ENCODE assay signal across 11 cellular contexts in the genomic region with DNA sequence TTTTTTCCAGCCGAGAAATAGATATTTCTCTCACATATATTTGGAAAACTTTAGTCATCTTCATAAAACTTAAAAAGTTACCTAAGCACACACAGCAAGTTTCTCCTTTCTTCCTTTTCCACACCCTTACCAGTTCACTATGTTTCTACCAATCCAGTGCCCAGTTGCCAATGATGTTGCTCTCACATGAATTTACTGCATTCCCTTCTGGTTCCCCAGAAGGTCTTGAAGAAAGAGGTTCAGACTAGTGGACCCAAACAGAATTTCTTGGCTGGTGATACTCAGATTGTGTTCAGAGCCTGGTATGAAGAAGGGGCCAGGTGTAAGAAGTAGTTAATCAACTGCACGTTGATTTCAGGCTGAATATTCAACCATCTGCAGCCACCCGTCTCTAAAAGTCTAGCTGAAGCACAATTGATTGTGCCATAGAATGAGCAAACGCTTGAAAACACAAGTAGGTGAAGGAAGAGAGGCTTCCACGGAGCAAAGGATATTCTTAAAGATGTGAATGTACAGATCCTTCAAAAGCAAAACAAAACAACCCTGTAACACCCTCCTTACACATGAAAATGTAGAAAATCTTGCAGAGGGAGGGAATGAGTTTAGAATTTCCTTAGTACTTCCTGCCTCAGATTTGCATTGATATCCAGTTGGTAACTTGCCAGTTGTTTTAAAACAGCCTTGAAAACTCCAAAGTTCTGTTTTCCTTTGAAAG. TPM values are rescaled to one million over a fixed set of nuclear protein-coding genes. Genes with fewer than 3 reads are reported as not detected.
DNase-seq lines count a peak whose midpoint lies in the region; ATAC-seq and TF ChIP-seq lines count a peak whose summit lies in the region.
"Had no signal": no experiment of that assay in that cellular context is flagged by ENCODE, and none has a peak within 500 bp of the region (broad histone marks: within the 10 kb centered on the region; RNA-seq: fewer than 3 reads in every experiment).

No MANE protein-coding gene starts in this region.

- H3K4ac ChIP-seq in mesendoderm (ENCODE audit: low read depth, low read length) = no peak overlapping the region

- H3K4me2 ChIP-seq in mesendoderm (ENCODE audit: low read length) = no peak overlapping the region

- H2AK5ac ChIP-seq in mesendoderm (ENCODE audit: low read length) = no peak overlapping the region

- DNase-seq in right atrium auricular region (ENCODE audit: low spot score) (no peak), cardiac septum (ENCODE audit: low spot score) (no peak), cardiac fibroblast (ENCODE audit: low read depth in 2 of 2) (peak; percentile 62 to 75), mesendoderm (peak; percentile 28), aorta (no peak), NCI-H187 (lab: John Stamatoyannopoulos, UW) (no peak), LoVo (ENCODE audit: low spot score) (no peak)
- no peak for DNase-seq in effector CD4-positive, alpha-beta T cell
- DNase-seq: Caco-2, NCI-H1105 had no signal

- H3K4me1 ChIP-seq in right atrium auricular region (peaks cover 0 to 14% of the 10 kb centered on the region in 2 donors), mesendoderm (ENCODE audit: control insufficient read depth, low read depth, low read length) (peaks cover 5% of the 10 kb centered on the region), aorta (ENCODE audit: control insufficient read depth in 1 of 2, insufficient read depth in 2 of 2, low read length in 2 of 2) (peaks cover 0 to under 1% of the 10 kb centered on the region in 2 donors)

- no peak overlapping the region for H4K8ac ChIP-seq in mesendoderm (ENCODE audit: low read depth, low read length)

- H3K79me2 ChIP-seq in mesendoderm (ENCODE audit: control insufficient read depth, insufficient read depth, low read length) = no peaks in the 10 kb centered on the region

- H2BK15ac ChIP-seq in mesendoderm (replicated peaks; ENCODE audit: low read depth) = no peak overlapping the region

- peak overlapping the region; percentile 89 to 92 for H3K27ac ChIP-seq in right atrium auricular region
- peak overlapping the region; percentile 27 for H3K27ac ChIP-seq in mesendoderm (ENCODE audit: low read depth, low read length)
- peak overlapping the region; percentile 71 to 87 for H3K27ac ChIP-seq in aorta (ENCODE audit: low read depth in 1 of 2, low read length in 2 of 2)
- H3K27ac ChIP-seq: neutrophil had no signal

- H2BK5ac ChIP-seq in mesendoderm (ENCODE audit: low read length) = no peak overlapping the region

- no peak for ATAC-seq in aorta (ENCODE audit: low FRiP score)

- no peak overlapping the region for H3K23ac ChIP-seq in mesendoderm (ENCODE audit: low read length)

- no peak overlapping the region for H4K5ac ChIP-seq in mesendoderm (ENCODE audit: low read length)

- WGBS in mesendoderm (ENCODE audit: extremely low coverage, insufficient coverage, low lambda C conversion rate) = no CpG with 5 or more reads among the region's 5 CpGs
- 9 to 10% methylated on average over 5 of the region's 5 CpGs for WGBS in aorta, 2 donors

- peak overlapping the region; percentile 25 to 37 for H3K4me3 ChIP-seq in right atrium auricular region
- H3K4me3 ChIP-seq in cardiac fibroblast (replicated peaks in 1 of 2; ENCODE audit: low read depth in 2 of 2, low read length in 2 of 2) = peak overlapping the region; percentile 13 to 43
- no peak overlapping the region for H3K4me3 ChIP-seq in mesendoderm (ENCODE audit: low read length)
- peak overlapping the region; percentile 78 to 97 for H3K4me3 ChIP-seq in aorta (ENCODE audit: low read length in 2 of 2)

- intact Hi-C loops in cardiac septum (cut with DNase I) (loop anchor here (5.0 kb wide), 1 partner anchor 37 kb away; no protein-coding TSS in a partner anchor), aorta (cut with DNase I) (loop anchor here in 1 of 2 donors (10.0 kb wide), 1 partner anchor 99 kb away; no protein-coding TSS in a partner anchor)

- H3K27me3 ChIP-seq in right atrium auricular region = no peaks in the 10 kb centered on the region
- no peaks in the 10 kb centered on the region for H3K27me3 ChIP-seq in mesendoderm (ENCODE audit: insufficient read depth, low read length, poor library complexity)
- no peaks in the 10 kb centered on the region for H3K27me3 ChIP-seq in aorta (ENCODE audit: control insufficient read depth in 1 of 2, insufficient read depth in 2 of 2, low read length in 1 of 2)

- peak overlapping the region; percentile 45 for H3K56ac ChIP-seq in mesendoderm (ENCODE audit: low read length)

- TF ChIP-seq CTCF in right atrium auricular region (IDR thresholded peaks at IDR 0.05) (no peak), cardiac fibroblast (IDR thresholded peaks at IDR 0.05; ENCODE audit: low read depth, low read length) (no peak)

- H3K9me3 ChIP-seq in right atrium auricular region (no peaks in the 10 kb centered on the region), aorta (ENCODE audit: control insufficient read depth, low read length) (no peaks in the 10 kb centered on the region)
- H3K9me3 ChIP-seq: Caco-2, neutrophil had no signal

- no peak overlapping the region for H3K9ac ChIP-seq in mesendoderm (ENCODE audit: low read length)

- peak overlapping the region; percentile 97 for H3K18ac ChIP-seq in mesendoderm (ENCODE audit: low read length)

- H2BK120ac ChIP-seq in mesendoderm (ENCODE audit: low read depth, low read length) = peak overlapping the region; percentile 73

- no peaks in the 10 kb centered on the region for H3K79me1 ChIP-seq in mesendoderm (ENCODE audit: low read length)

- no peaks in the 10 kb centered on the region for H3K36me3 ChIP-seq in right atrium auricular region
- H3K36me3 ChIP-seq in mesendoderm (ENCODE audit: control insufficient read depth, insufficient read depth, low read length) = no peaks in the 10 kb centered on the region
- H3K36me3 ChIP-seq in aorta (ENCODE audit: control insufficient read depth in 1 of 2, insufficient read depth in 2 of 2, low read length in 1 of 2) = no peaks in the 10 kb centered on the region
- H3K36me3 ChIP-seq: neutrophil had no signal

RNA-seq across cellular contexts. Expression of a gene that starts 4.6 kb away (rescaled TPM):
- total RNA-seq in right atrium auricular region = 10 to 100 TPM; 27.3 to 51.4 TPM
- total RNA-seq in cardiac septum = 49.0 TPM
- 5.5 TPM for polyA plus RNA-seq in mesendoderm (2013, experiment 1 of 2)
- 5.1 TPM for polyA plus RNA-seq in mesendoderm (2013, experiment 2 of 2)
- 100 to 1,000 TPM; 157 to 203 TPM for total RNA-seq in aorta
- polyA plus RNA-seq in aorta = 10 to 100 TPM; 26.8 to 32.9 TPM

Comparison
In these comparisons a context has a peak if more than half of its experiments do, and no peak if none do; other contexts are left out.
1. DNase-seq: peak in cardiac fibroblast (2 of 2) and mesendoderm (single experiment); none in right atrium auricular region (single experiment), cardiac septum (single experiment), aorta (0 of 2), NCI-H187 (0 of 2), LoVo (single experiment) and effector CD4-positive, alpha-beta T cell (single experiment).
2. H3K27ac ChIP-seq: peak in every context shown above with its lines; median percentile 90 in right atrium auricular region; 79 in aorta; 27 in mesendoderm.